In the genomic region with DNA sequence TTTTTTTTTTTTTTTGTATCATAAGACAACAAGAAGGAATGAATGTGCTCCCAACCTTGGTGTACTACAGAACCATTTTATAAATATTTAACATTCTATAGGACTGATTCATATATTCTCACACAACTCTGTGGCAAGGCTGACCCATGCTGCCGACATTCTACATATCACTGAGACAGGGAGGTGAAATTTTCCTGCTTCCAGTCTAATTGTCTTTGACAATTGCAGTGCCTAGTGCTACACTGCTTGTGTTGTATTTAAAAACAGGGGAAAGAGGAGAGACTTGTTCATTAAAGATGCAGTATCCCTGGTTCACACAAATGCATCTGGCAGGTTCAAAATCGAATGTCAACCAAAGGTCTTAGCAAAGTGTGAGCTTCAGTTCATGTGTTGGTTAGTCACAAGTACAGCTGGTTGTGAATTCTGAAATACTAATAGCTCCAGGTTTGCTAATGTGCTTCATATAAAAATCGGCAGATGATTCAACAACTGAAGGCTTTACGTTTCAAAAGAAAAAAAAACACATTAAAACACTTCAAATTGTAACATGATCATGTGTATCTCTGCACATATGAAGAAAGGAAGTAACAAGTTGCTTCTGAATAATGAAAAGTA, we compare ENCODE assay signal across 19 cellular contexts.
DNase-seq lines count a peak whose midpoint lies in the region; ATAC-seq and TF ChIP-seq lines count a peak whose summit lies in the region.
"Had no signal": no experiment of that assay in that cellular context is flagged by ENCODE, and none has a peak within 500 bp of the region (broad histone marks: within the 10 kb centered on the region; RNA-seq: fewer than 3 reads in every experiment).

No MANE protein-coding gene starts in this region.

- in situ Hi-C loops in ACHN (cut with HindIII; ENCODE audit: low pct_ligation_motif_present, low pct_unique_long_range_greater_than_20kb, low sequenced_read_pairs) (no loop called here), G401 (cut with HindIII; ENCODE audit: low sequenced_read_pairs) (no loop called here)

- DNase-seq in ACHN: peak; percentile 20
- peak; percentile 17 for DNase-seq in HFF-Myc (ENCODE audit: extremely low read depth, low read depth)
- peak; percentile 52 to 53 for DNase-seq in SJSA1 (ENCODE audit: low read depth in 1 of 2, low spot score in 2 of 2)
- DNase-seq in fibroblast of villous mesenchyme (ENCODE audit: low read depth): peak; percentile 48
- no peak for DNase-seq in activated CD8-positive, alpha-beta T cell treated with anti-CD3 and anti-CD28 coated beads, Interleukin-2, amount 10 ng/mL, durations not matched to agents 7 days and 5 days
- no peak for DNase-seq in G401 (ENCODE audit: low spot score)
- DNase-seq in NCI-H524 (lab: John Stamatoyannopoulos, UW): no peak
- DNase-seq: activated CD4-positive, alpha-beta T cell treated with anti-CD3 and anti-CD28 coated beads, Interleukin-2, amount 50 U/mL, for 4 hours; activated naive CD4-positive, alpha-beta T cell; cerebellar nuclear complex; GF-D8; islet precursor cell; KG1; retina; stomach; T-helper 17 cell had no signal

- no peak overlapping the region for H3K27ac Mint-ChIP-seq in activated CD8-positive, alpha-beta T cell treated with anti-CD3 and anti-CD28 coated beads, Interleukin-2, amount 10 ng/mL, durations not matched to agents 7 days and 5 days
- H3K27ac Mint-ChIP-seq: T-helper 17 cell had no signal

- H3K9me3 ChIP-seq in SJSA1 (replicated peaks): no peaks in the 10 kb centered on the region
- H3K9me3 ChIP-seq: BLaER1 treated with 17β-estradiol and CSF1 and Interleukin-3, amounts not matched to agents 10 nM and 100 nM; esophagus muscularis mucosa; stomach had no signal

- no peaks in the 10 kb centered on the region for H3K36me3 Mint-ChIP-seq in activated CD8-positive, alpha-beta T cell treated with anti-CD3 and anti-CD28 coated beads, Interleukin-2, amount 10 ng/mL, durations not matched to agents 7 days and 5 days (ENCODE audit: low read depth)

- no peaks in the 10 kb centered on the region for H3K9me3 Mint-ChIP-seq in activated CD8-positive, alpha-beta T cell treated with anti-CD3 and anti-CD28 coated beads, Interleukin-2, amount 10 ng/mL, durations not matched to agents 7 days and 5 days (ENCODE audit: insufficient read depth)

- no peaks in the 10 kb centered on the region for H3K27me3 Mint-ChIP-seq in activated CD8-positive, alpha-beta T cell treated with anti-CD3 and anti-CD28 coated beads, Interleukin-2, amount 10 ng/mL, durations not matched to agents 7 days and 5 days (ENCODE audit: low read depth)
- H3K27me3 Mint-ChIP-seq: T-helper 17 cell had no signal

- ATAC-seq in activated CD8-positive, alpha-beta T cell treated with anti-CD3 and anti-CD28 coated beads, Interleukin-2, amount 10 ng/mL, durations not matched to agents 7 days and 5 days: no peak
- ATAC-seq in GM18519 (IDR thresholded peaks at IDR 0.05; ENCODE audit: low FRiP score, unreplicated experiment): no peak
- ATAC-seq: T-helper 17 cell had no signal

- POLR2A ChIA-PET in activated CD8-positive, alpha-beta T cell treated with anti-CD3 and anti-CD28 coated beads, Interleukin-2, amount 10 ng/mL, durations not matched to agents 7 days and 5 days (lab: Charles Lee): no interaction called here

- no peak overlapping the region for H3K4me3 ChIP-seq in HFF-Myc (replicated peaks; ENCODE audit: low read depth, low read length)
- no peak overlapping the region for H3K4me3 ChIP-seq in SJSA1
- H3K4me3 ChIP-seq in fibroblast of villous mesenchyme (ENCODE audit: low read depth, low read length): no peak overlapping the region
- H3K4me3 ChIP-seq: BLaER1 treated with 17β-estradiol and CSF1 and Interleukin-3, amounts not matched to agents 10 nM and 100 nM; esophagus muscularis mucosa; stomach had no signal

- no peaks in the 10 kb centered on the region; the same call in 1 of the 2 replicates for H3K36me3 ChIP-seq in SJSA1
- H3K36me3 ChIP-seq: BLaER1 treated with 17β-estradiol and CSF1 and Interleukin-3, amounts not matched to agents 10 nM and 100 nM had no signal

- TF ChIP-seq CTCF in HFF-Myc (IDR thresholded peaks at IDR 0.05; ENCODE audit: low read depth, low read length, missing control alignments): no peak
- no peak for TF ChIP-seq CTCF in fibroblast of villous mesenchyme (IDR thresholded peaks at IDR 0.05; ENCODE audit: insufficient read depth, low read depth, low read length)

- CTCF ChIA-PET in activated CD8-positive, alpha-beta T cell treated with anti-CD3 and anti-CD28 coated beads, Interleukin-2, amount 10 ng/mL, durations not matched to agents 7 days and 5 days (lab: Charles Lee): no interaction called here

- no peaks in the 10 kb centered on the region for H3K4me1 Mint-ChIP-seq in activated CD8-positive, alpha-beta T cell treated with anti-CD3 and anti-CD28 coated beads, Interleukin-2, amount 10 ng/mL, durations not matched to agents 7 days and 5 days (ENCODE audit: low read depth)
- H3K4me1 Mint-ChIP-seq: T-helper 17 cell had no signal

- no peaks in the 10 kb centered on the region for H3K27me3 ChIP-seq in SJSA1 (replicated peaks)
- H3K27me3 ChIP-seq: BLaER1 treated with 17β-estradiol and CSF1 and Interleukin-3, amounts not matched to agents 10 nM and 100 nM; esophagus muscularis mucosa; stomach had no signal

- H3K4me3 Mint-ChIP-seq in activated CD8-positive, alpha-beta T cell treated with anti-CD3 and anti-CD28 coated beads, Interleukin-2, amount 10 ng/mL, durations not matched to agents 7 days and 5 days: no peak overlapping the region
- H3K4me3 Mint-ChIP-seq: T-helper 17 cell had no signal

- peaks cover 45% of the 10 kb centered on the region for H3K4me1 ChIP-seq in SJSA1 (replicated peaks)
- H3K4me1 ChIP-seq: BLaER1 treated with 17β-estradiol and CSF1 and Interleukin-3, amounts not matched to agents 10 nM and 100 nM; stomach had no signal

- H3K27ac ChIP-seq in SJSA1: peak overlapping the region; percentile 40
- H3K27ac ChIP-seq: BLaER1 treated with 17β-estradiol and CSF1 and Interleukin-3, amounts not matched to agents 10 nM and 100 nM; esophagus muscularis mucosa; stomach had no signal

Comparison
In these comparisons a context has a peak if more than half of its experiments do, and no peak if none do; other contexts are left out.
1. DNase-seq: peak in ACHN (single experiment), HFF-Myc (single experiment), SJSA1 (2 of 2) and fibroblast of villous mesenchyme (single experiment); none in activated CD8-positive, alpha-beta T cell treated with anti-CD3 and anti-CD28 coated beads, Interleukin-2, amount 10 ng/mL, durations not matched to agents 7 days and 5 days (single experiment), G401 (single experiment) and NCI-H524 (0 of 2).